In genomic region chr7:94375713-94376112, GRCh38 we compare ENCODE assay signal across 9 cellular contexts. TPM values are rescaled to one million over a fixed set of nuclear protein-coding genes. Genes with fewer than 3 reads are reported as not detected.
DNase-seq lines count a peak whose midpoint lies in the region; ATAC-seq, FAIRE-seq and TF ChIP-seq lines count a peak whose summit lies in the region.
"Had no signal": no experiment of that assay in that cellular context is flagged by ENCODE, and none has a peak within 500 bp of the region (broad histone marks: within the 10 kb centered on the region; RNA-seq: fewer than 3 reads in every experiment).

No MANE protein-coding gene starts in this region.

- H3K27ac ChIP-seq in endothelial cell of umbilical vein (ENCODE audit: insufficient read depth, low read depth, low read length) (peak overlapping the region; percentile 85), mesodermal cell (ENCODE audit: low read depth, low read length, severe bottlenecking) (peak overlapping the region; percentile 98), urinary bladder (ENCODE audit: low read depth) (peak overlapping the region; percentile 73)

- ATAC-seq in HG03439 (IDR thresholded peaks at IDR 0.05; ENCODE audit: unreplicated experiment): no peak
- ATAC-seq: activated CD8-positive, alpha-beta T cell treated with anti-CD3 and anti-CD28 coated beads for 36 hours had no signal

- WGBS in mesodermal cell (ENCODE audit: insufficient coverage in 2 of 2), 2 experiments: 0% methylated on average over 1 of the region's 1 CpG; no CpG with 5 or more reads in 1 of the 2 experiments
- 15% methylated on average over 1 of the region's 1 CpG for WGBS in urinary bladder

- no peaks in the 10 kb centered on the region for H3K27me3 ChIP-seq in endothelial cell of umbilical vein (ENCODE audit: control insufficient read depth in 2 of 2, insufficient read depth in 2 of 2, low read length in 2 of 2)

- H3K79me2 ChIP-seq in endothelial cell of umbilical vein (ENCODE audit: control insufficient read depth, insufficient read depth, low read length): no peaks in the 10 kb centered on the region

- intact Hi-C loops in endothelial cell of umbilical vein (cut with micrococcal nuclease): loop anchor here (1.0 to 2.0 kb wide), 3 partner anchors 61 to 193 kb away; no protein-coding TSS in a partner anchor

- H3K9me1 ChIP-seq in endothelial cell of umbilical vein (replicated peaks; ENCODE audit: control insufficient read depth, extremely low read depth, insufficient read depth, low read length): no peaks in the 10 kb centered on the region

- H3K4me3 ChIP-seq in endothelial cell of umbilical vein (replicated peaks in 1 of 3; ENCODE audit: insufficient read depth in 1 of 3, low read depth in 1 of 3, low read length in 3 of 3): peak overlapping the region in 1 of 3 experiments; percentile 45
- H3K4me3 ChIP-seq in mesodermal cell (ENCODE audit: extremely low read depth, insufficient read depth, low read length, poor library complexity, severe bottlenecking): no peak overlapping the region
- H3K4me3 ChIP-seq in urinary bladder (ENCODE audit: low read depth, low read length): no peak overlapping the region

- peak; percentile 63 for DNase-seq in NCI-H2227 (lab: John Stamatoyannopoulos, UW; ENCODE audit: unreplicated experiment)
- peak; percentile 82 for DNase-seq in endothelial cell of umbilical vein (ENCODE audit: low read depth, low spot score)
- DNase-seq in activated T-cell treated with anti-CD3 and anti-CD28 coated beads for 4 hours: no peak
- DNase-seq in DMS153 (lab: John Stamatoyannopoulos, UW): no peak
- DNase-seq in NCI-H187 treated with DMSO at 0.1 percent for 48 hours (lab: John Stamatoyannopoulos, UW): no peak
- DNase-seq: activated CD8-positive, alpha-beta T cell treated with anti-CD3 and anti-CD28 coated beads for 36 hours had no signal

- peak; percentile 91 for FAIRE-seq in endothelial cell of umbilical vein (lab: Jason Lieb, UNC)

- peak; percentile 48 for TF ChIP-seq POLR2A in endothelial cell of umbilical vein (IDR thresholded peaks at IDR 0.05; ENCODE audit: low read depth, low read length)

- H3K36me3 ChIP-seq in endothelial cell of umbilical vein (ENCODE audit: control insufficient read depth in 2 of 2, extremely low read depth in 1 of 2, insufficient read depth in 2 of 2, low read length in 2 of 2) (no peaks in the 10 kb centered on the region), mesodermal cell (ENCODE audit: control insufficient read depth, insufficient read depth, low read length) (no peaks in the 10 kb centered on the region), urinary bladder (ENCODE audit: insufficient read depth) (no peaks in the 10 kb centered on the region)

- H4K20me1 ChIP-seq in endothelial cell of umbilical vein (replicated peaks; ENCODE audit: control insufficient read depth, extremely low read depth, insufficient read depth, low read length): no peaks in the 10 kb centered on the region

- peaks cover 21% of the 10 kb centered on the region for H3K4me1 ChIP-seq in endothelial cell of umbilical vein (ENCODE audit: control insufficient read depth, extremely low read depth, insufficient read depth, low read length)
- H3K4me1 ChIP-seq in mesodermal cell (ENCODE audit: control insufficient read depth, insufficient read depth, low read length, poor library complexity, severe bottlenecking): peaks cover 30% of the 10 kb centered on the region
- no peaks in the 10 kb centered on the region for H3K4me1 ChIP-seq in urinary bladder (ENCODE audit: insufficient read depth)

- no TSS peak for BruUV-seq in endothelial cell of umbilical vein (replicated peaks; lab: Mats Ljungman, UMichigan)

- H2AFZ ChIP-seq in endothelial cell of umbilical vein (ENCODE audit: low read depth, low read length): peak overlapping the region; percentile 86

- CTCF ChIA-PET in endothelial cell of umbilical vein (lab: Charles Lee): interaction anchor here (0.7 to 4.2 kb wide), 9 partner anchors 9 to 764 kb away, joined by 3 to 54 read pairs (median 6); partner anchors contain the start of gene COL1A2

- POLR2A ChIA-PET in endothelial cell of umbilical vein (lab: Charles Lee): interaction anchor here (0.7 to 1.6 kb wide), 3 partner anchors 65 to 80 kb away, joined by 3 to 4 read pairs (median 3); no protein-coding TSS in a partner anchor

- dilution Hi-C loops in endothelial cell of umbilical vein (cut with MboI; ENCODE audit: extremely low pct_ligation_motif_present, low sequenced_read_pairs): no loop called here

- TF ChIP-seq CTCF in endothelial cell of umbilical vein (IDR thresholded peaks at IDR 0.05; ENCODE audit: extremely low read depth in 1 of 2, insufficient read depth in 1 of 2, low read depth in 1 of 2, low read length in 2 of 2): no peak

- peak overlapping the region; percentile 58 for H3K9ac ChIP-seq in endothelial cell of umbilical vein (replicated peaks; ENCODE audit: extremely low read depth, insufficient read depth, low read length)

- H3K9me3 ChIP-seq in endothelial cell of umbilical vein (replicated peaks; ENCODE audit: control insufficient read depth, insufficient read depth, low read length) (no peaks in the 10 kb centered on the region), mesodermal cell (ENCODE audit: control insufficient read depth, low read length) (no peaks in the 10 kb centered on the region)

- H3K4me2 ChIP-seq in endothelial cell of umbilical vein (ENCODE audit: insufficient read depth, low read length): peak overlapping the region; percentile 86

TF ChIP-seq in endothelial cell of umbilical vein, 7 proteins besides CTCF, POLR2A, EP300 and RAD21:
- TF ChIP-seq FOS (IDR thresholded peaks at IDR 0.05; ENCODE audit: borderline replicate concordance, insufficient read depth, low read length) (no peak), MYC (IDR thresholded peaks at IDR 0.05; ENCODE audit: low read depth, low read length) (no peak), EZH2 (IDR thresholded peaks at IDR 0.05; ENCODE audit: borderline replicate concordance, low read depth, low read length, severe bottlenecking) (no peak), POLR2AphosphoS5 (IDR thresholded peaks at IDR 0.05; ENCODE audit: insufficient read depth, low read depth, low read length) (no peak), GATA2 (IDR thresholded peaks at IDR 0.05; ENCODE audit: insufficient read depth, insufficient read length, low read depth, low read length) (no peak), JUN (IDR thresholded peaks at IDR 0.05; ENCODE audit: borderline replicate concordance, insufficient read depth, insufficient read length, low read depth) (no peak)
- TF ChIP-seq, protein P1, sequence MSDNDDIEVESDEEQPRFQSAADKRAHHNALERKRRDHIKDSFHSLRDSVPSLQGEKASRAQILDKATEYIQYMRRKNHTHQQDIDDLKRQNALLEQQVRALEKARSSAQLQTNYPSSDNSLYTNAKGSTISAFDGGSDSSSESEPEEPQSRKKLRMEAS (IDR thresholded peaks at IDR 0.05; ENCODE audit: insufficient read depth, insufficient read length): no peak

RNA-seq across cellular contexts. Expression of gene COL1A2, which starts 19.0 kb away (rescaled TPM):
- total RNA-seq in endothelial cell of umbilical vein (5.6 and 40.8 TPM in 2 replicates), urinary bladder (11,897 TPM)
- polyA plus RNA-seq in endothelial cell of umbilical vein (26.9 and 28.9 TPM in 2 replicates), urinary bladder (1,063 TPM)
- 20.3 and 26.0 TPM in 2 replicates for polyA plus RNA-seq in endothelial cell of umbilical vein (2011; cell fraction: cytosol; rRNA removed)
- 45.0 and 63.2 TPM in 2 replicates for polyA plus RNA-seq in endothelial cell of umbilical vein (2011; cell fraction: nucleus; rRNA removed)
- polyA plus RNA-seq in endothelial cell of umbilical vein (2012): 3.9 and 5.7 TPM in 2 replicates
- 31.0 and 41.5 TPM in 2 replicates for polyA minus RNA-seq in endothelial cell of umbilical vein
- polyA minus RNA-seq in endothelial cell of umbilical vein (2011; cell fraction: cytosol; rRNA and poly(A)+ RNA removed): not detected
- polyA minus RNA-seq in endothelial cell of umbilical vein (2011; cell fraction: nucleus; rRNA and poly(A)+ RNA removed): 17.7 and 24.1 TPM in 2 replicates
- polyA plus RNA-seq in mesodermal cell (2013, experiment 1 of 2): 775 TPM
- 692 TPM for polyA plus RNA-seq in mesodermal cell (2013, experiment 2 of 2)

Comparison
In these comparisons a context has a peak if more than half of its experiments do, and no peak if none do; other contexts are left out.
1. DNase-seq: peak in NCI-H2227 (single experiment) and endothelial cell of umbilical vein (single experiment); none in activated T-cell treated with anti-CD3 and anti-CD28 coated beads for 4 hours (single experiment), DMS153 (single experiment) and NCI-H187 treated with DMSO at 0.1 percent for 48 hours (single experiment).
2. RNA of gene COL1A2, which starts 19.0 kb away (total RNA-seq): 11,897 TPM in urinary bladder (single experiment); 5.6 to 40.8 TPM in endothelial cell of umbilical vein; every median in the first group is over 100 times any median in the second.
3. Peak in every context shown above with its lines, with median percentiles within 50 percentile points of each other: H3K27ac ChIP-seq.